24 cellular contexts compared by ENCODE assay signal in genomic region chr10:110791541-110792073, GRCh38.
DNase-seq lines count a peak whose midpoint lies in the region; ATAC-seq and TF ChIP-seq lines count a peak whose summit lies in the region.
"Had no signal": no experiment of that assay in that cellular context is flagged by ENCODE, and none has a peak within 500 bp of the region (broad histone marks: within the 10 kb centered on the region; RNA-seq: fewer than 3 reads in every experiment).

No MANE protein-coding gene starts in this region.

- H2BK12ac ChIP-seq in neuronal stem cell (ENCODE audit: low read length): no peak overlapping the region

- no peak for TF ChIP-seq EP300 in esophagus muscularis mucosa (IDR thresholded peaks at IDR 0.05)

- no peak overlapping the region for H3K18ac ChIP-seq in neuronal stem cell (ENCODE audit: low read length)

- H4K8ac ChIP-seq in neuronal stem cell (ENCODE audit: low read depth, low read length): no peak overlapping the region

- H3K4me1 ChIP-seq in right cardiac atrium (ENCODE audit: control insufficient read depth, insufficient read depth, low read length): peaks cover 7% of the 10 kb centered on the region
- peaks cover 42 to 65% (median 60%) of the 10 kb centered on the region in 4 donors for H3K4me1 ChIP-seq in esophagus muscularis mucosa
- peaks cover 20 to 39% of the 10 kb centered on the region in 2 donors for H3K4me1 ChIP-seq in neuronal stem cell (ENCODE audit: control insufficient read depth in 2 of 2, insufficient read depth in 1 of 2, low read depth in 1 of 2, low read length in 2 of 2)
- H3K4me1 ChIP-seq: left lung had no signal

- H3K79me1 ChIP-seq in neuronal stem cell (ENCODE audit: low read depth, low read length): no peaks in the 10 kb centered on the region

- no peak overlapping the region for H3K9ac ChIP-seq in neuronal stem cell (ENCODE audit: low read depth, low read length, poor library complexity)

- TF ChIP-seq POLR2A in esophagus muscularis mucosa (IDR thresholded peaks at IDR 0.05; ENCODE audit: low read depth): no peak

- no peak overlapping the region for H3K14ac ChIP-seq in neuronal stem cell (ENCODE audit: low read length)

- intact Hi-C loops in right cardiac atrium (cut with DNase I): no loop called here
- intact Hi-C loops in left ventricle myocardium superior (cut with micrococcal nuclease): no loop called here
- intact Hi-C loops in esophagus muscularis mucosa (cut with DNase I): no loop called here

- H3K4me2 ChIP-seq in neuronal stem cell (ENCODE audit: insufficient read depth, low read length, poor library complexity, severe bottlenecking): no peak overlapping the region

- H3K27me3 ChIP-seq in right cardiac atrium (ENCODE audit: control insufficient read depth, insufficient read depth): no peaks in the 10 kb centered on the region
- no peaks in the 10 kb centered on the region for H3K27me3 ChIP-seq in esophagus muscularis mucosa
- no peaks in the 10 kb centered on the region for H3K27me3 ChIP-seq in neuronal stem cell (ENCODE audit: control insufficient read depth in 3 of 3, insufficient read depth in 3 of 3, low read depth in 1 of 3, low read length in 3 of 3)
- H3K27me3 ChIP-seq: Peyer's patch had no signal

- no peak overlapping the region for H2AK5ac ChIP-seq in neuronal stem cell (ENCODE audit: low read depth, low read length)

- no peak overlapping the region for H3K23ac ChIP-seq in neuronal stem cell (ENCODE audit: low read depth, low read length, poor library complexity)

- H2AFZ ChIP-seq in neuronal stem cell (ENCODE audit: low read length): peak overlapping the region; percentile 15

- H2BK15ac ChIP-seq in neuronal stem cell (ENCODE audit: low read length): no peak overlapping the region

- peak overlapping the region; percentile 40 for H3K27ac ChIP-seq in right cardiac atrium (ENCODE audit: low read length)
- H3K27ac ChIP-seq in esophagus muscularis mucosa (replicated peaks in 1 of 4): peak overlapping the region; percentile 65 to 70 (median 68)
- H3K27ac ChIP-seq in neuronal stem cell (replicated peaks; ENCODE audit: low read length): no peak overlapping the region
- H3K27ac ChIP-seq: left lung, Peyer's patch, WERI-Rb-1 had no signal

- no peak for TF ChIP-seq CTCF in esophagus muscularis mucosa (IDR thresholded peaks at IDR 0.05)

- H3K9me3 ChIP-seq in right cardiac atrium (ENCODE audit: control insufficient read depth, low read length): no peaks in the 10 kb centered on the region
- no peaks in the 10 kb centered on the region for H3K9me3 ChIP-seq in esophagus muscularis mucosa
- H3K9me3 ChIP-seq in neuronal stem cell (replicated peaks in 1 of 2; ENCODE audit: control insufficient read depth in 2 of 2, insufficient read depth in 1 of 2, low read depth in 1 of 2, low read length in 2 of 2): no peaks in the 10 kb centered on the region
- H3K9me3 ChIP-seq: left lung, Peyer's patch had no signal

- no peak overlapping the region for H2BK120ac ChIP-seq in neuronal stem cell (ENCODE audit: low read depth, low read length)

- WGBS in right cardiac atrium: 54% methylated on average over 4 of the region's 4 CpGs
- 52% methylated on average over 3 of the region's 4 CpGs for WGBS in esophagus muscularis mucosa
- no CpG with 5 or more reads among the region's 4 CpGs for WGBS in neuronal stem cell (ENCODE audit: extremely low coverage in 2 of 2, insufficient read length in 2 of 2, insufficient replicate concordance in 1 of 2), 2 donors

- no peak overlapping the region for H2BK5ac ChIP-seq in neuronal stem cell (ENCODE audit: low read length)

- no peak overlapping the region for H3K4ac ChIP-seq in neuronal stem cell (ENCODE audit: low read length)

- H3K36me3 ChIP-seq in esophagus muscularis mucosa (no peaks in the 10 kb centered on the region), neuronal stem cell (replicated peaks in 1 of 2; ENCODE audit: control insufficient read depth in 2 of 2, insufficient read depth in 2 of 2, low read length in 2 of 2) (no peaks in the 10 kb centered on the region)
- H3K36me3 ChIP-seq: left lung, Peyer's patch, WERI-Rb-1 had no signal

- H3K4me3 ChIP-seq in right cardiac atrium (ENCODE audit: low read length) (no peak overlapping the region), esophagus muscularis mucosa (no peak overlapping the region), neuronal stem cell (ENCODE audit: low read length in 2 of 2) (no peak overlapping the region)
- H3K4me3 ChIP-seq: left lung, Peyer's patch had no signal

- ATAC-seq in right cardiac atrium (no peak), left ventricle myocardium superior (no peak)
- ATAC-seq: left lung; naive thymus-derived CD4-positive, alpha-beta T cell had no signal

- no peak overlapping the region for H4K91ac ChIP-seq in neuronal stem cell (ENCODE audit: low read depth, low read length, poor library complexity)

- DNase-seq in right cardiac atrium (no peak), left ventricle myocardium superior (no peak), esophagus muscularis mucosa (ENCODE audit: extremely low spot score) (no peak), neuronal stem cell (ENCODE audit: low spot score) (no peak), SKM-1 (lab: John Stamatoyannopoulos, UW; ENCODE audit: unreplicated experiment) (no peak), AG20443 (ENCODE audit: low spot score) (no peak)
- no peak for DNase-seq in activated CD4-positive, CD25-positive, alpha-beta regulatory T cell treated with anti-CD3 and anti-CD28 coated beads, Interleukin-2, amount 50 U/mL, for 72 hours
- DNase-seq: activated CD4-positive, alpha-beta T cell treated with anti-CD3 and anti-CD28 coated beads, Interleukin-2, amount 10 ng/mL, durations not matched to agents 24 days and 14 days; activated CD8-positive, alpha-beta memory T cell treated with anti-CD3 and anti-CD28 coated beads for 24 hours; amniotic stem cell; CD4-positive, alpha-beta memory T cell; KBM-7; left lung; naive thymus-derived CD4-positive, alpha-beta T cell; NCI-H1417 treated with DMSO at 0.1 percent for 48 hours; NCI-H2029 treated with DMSO at 0.1 percent for 48 hours; NCI-H524 treated with DMSO at 0.1 percent for 48 hours; occipital lobe; Peyer's patch; retina; SHP77 treated with DMSO at 0.1 percent for 48 hours; stimulated activated CD4-positive, alpha-beta T cell treated with anti-CD3 and anti-CD28 coated beads, Interleukin-1b, Interleukin-23, amount 100 ng/mL, for 48 hours; stimulated activated naive CD4-positive, alpha-beta T cell treated with Interleukin-2 at 50 U/mL for 16 hours; WERI-Rb-1 had no signal
